Comparison of ENCODE assay signal across 15 cellular contexts in genomic region chr16:19705131-19705501, GRCh38. TPM values are rescaled to one million over a fixed set of nuclear protein-coding genes. Genes with fewer than 3 reads are reported as not detected.
DNase-seq lines count a peak whose midpoint lies in the region; ATAC-seq and TF ChIP-seq lines count a peak whose summit lies in the region.
"Had no signal": no experiment of that assay in that cellular context is flagged by ENCODE, and none has a peak within 500 bp of the region (broad histone marks: within the 10 kb centered on the region; RNA-seq: fewer than 3 reads in every experiment).

No MANE protein-coding gene starts in this region.

- DNase-seq in Peyer's patch: no peak
- no peak for DNase-seq in caudate nucleus (lab: John Stamatoyannopoulos, UW)
- no peak for DNase-seq in SKM-1 (lab: John Stamatoyannopoulos, UW; ENCODE audit: unreplicated experiment)
- no peak for DNase-seq in effector memory CD8-positive, alpha-beta T cell
- DNase-seq: activated CD8-positive, alpha-beta memory T cell treated with anti-CD3 and anti-CD28 coated beads, Interleukin-2, amount 10 ng/mL, durations not matched to agents 7 days and 5 days; activated naive CD4-positive, alpha-beta T cell treated with anti-CD3 and anti-CD28 coated beads, Interleukin-2, amount 10 ng/mL, durations not matched to agents 7 days and 5 days; CD8-positive, alpha-beta memory T cell; NCI-H1048; NCI-H2171 treated with DMSO at 0.1 percent for 48 hours; occipital lobe had no signal

- TF ChIP-seq POLR2A in Peyer's patch (IDR thresholded peaks at IDR 0.05): no peak

- WGBS in mesodermal cell (ENCODE audit: insufficient coverage in 2 of 2), 2 experiments: 95 to 99% methylated on average over 8 of the region's 8 CpGs

- peaks cover 0 to 72% (median 0%) of the 10 kb centered on the region in 3 donors for H3K36me3 ChIP-seq in Peyer's patch
- peaks cover 91% of the 10 kb centered on the region for H3K36me3 ChIP-seq in mesodermal cell (ENCODE audit: control insufficient read depth, insufficient read depth, low read length)

- no peak overlapping the region for H3K4me3 ChIP-seq in Peyer's patch
- H3K4me3 ChIP-seq in mesodermal cell (ENCODE audit: extremely low read depth, insufficient read depth, low read length, poor library complexity, severe bottlenecking): no peak overlapping the region

- H3K27me3 Mint-ChIP-seq in effector memory CD8-positive, alpha-beta T cell: no peaks in the 10 kb centered on the region
- H3K27me3 Mint-ChIP-seq: activated CD8-positive, alpha-beta memory T cell treated with anti-CD3 and anti-CD28 coated beads, Interleukin-2, amount 10 ng/mL, durations not matched to agents 7 days and 5 days; activated naive CD4-positive, alpha-beta T cell treated with anti-CD3 and anti-CD28 coated beads, Interleukin-2, amount 10 ng/mL, durations not matched to agents 7 days and 5 days; CD8-positive, alpha-beta memory T cell had no signal

- H3K4me1 ChIP-seq in Peyer's patch: peaks cover 0 to 10% (median under 1%) of the 10 kb centered on the region in 4 donors
- H3K4me1 ChIP-seq in mesodermal cell (ENCODE audit: control insufficient read depth, insufficient read depth, low read length, poor library complexity, severe bottlenecking): peaks cover 36% of the 10 kb centered on the region

- TF ChIP-seq CTCF in Peyer's patch (IDR thresholded peaks at IDR 0.05): no peak

- H3K27ac ChIP-seq in Peyer's patch: peak overlapping the region; percentile 25 to 79 (median 59)
- H3K27ac ChIP-seq in caudate nucleus (ENCODE audit: low read depth, low read length): peak overlapping the region; percentile 63
- H3K27ac ChIP-seq in mesodermal cell (ENCODE audit: low read depth, low read length, severe bottlenecking): peak overlapping the region; percentile 69
- peak overlapping the region; percentile 75 for H3K27ac ChIP-seq in temporal lobe (ENCODE audit: low read depth, low read length)

- no peak overlapping the region for H3K27ac Mint-ChIP-seq in effector memory CD8-positive, alpha-beta T cell
- H3K27ac Mint-ChIP-seq: activated CD8-positive, alpha-beta memory T cell treated with anti-CD3 and anti-CD28 coated beads, Interleukin-2, amount 10 ng/mL, durations not matched to agents 7 days and 5 days; activated naive CD4-positive, alpha-beta T cell treated with anti-CD3 and anti-CD28 coated beads, Interleukin-2, amount 10 ng/mL, durations not matched to agents 7 days and 5 days; mesothelial cell of epicardium had no signal

- H3K27me3 ChIP-seq in Peyer's patch: no peaks in the 10 kb centered on the region

- no peak for ATAC-seq in HG03025 (IDR thresholded peaks at IDR 0.05; ENCODE audit: low FRiP score, unreplicated experiment)
- ATAC-seq in effector memory CD8-positive, alpha-beta T cell (replicated peaks): no peak
- ATAC-seq: activated CD8-positive, alpha-beta memory T cell treated with anti-CD3 and anti-CD28 coated beads, Interleukin-2, amount 10 ng/mL, durations not matched to agents 7 days and 5 days; SK-N-SH treated with all-trans-retinoic acid at 6 μM for 48 hours had no signal

- peaks cover 0 to 8% of the 10 kb centered on the region in 2 donors for H3K4me1 Mint-ChIP-seq in effector memory CD8-positive, alpha-beta T cell (ENCODE audit: low read depth in 2 of 2)
- H3K4me1 Mint-ChIP-seq: activated CD8-positive, alpha-beta memory T cell treated with anti-CD3 and anti-CD28 coated beads, Interleukin-2, amount 10 ng/mL, durations not matched to agents 7 days and 5 days; activated naive CD4-positive, alpha-beta T cell treated with anti-CD3 and anti-CD28 coated beads, Interleukin-2, amount 10 ng/mL, durations not matched to agents 7 days and 5 days had no signal

- H3K9me3 ChIP-seq in Peyer's patch (no peaks in the 10 kb centered on the region), mesodermal cell (ENCODE audit: control insufficient read depth, low read length) (no peaks in the 10 kb centered on the region)

- H3K4me3 Mint-ChIP-seq in effector memory CD8-positive, alpha-beta T cell: no peak overlapping the region
- H3K4me3 Mint-ChIP-seq: activated CD8-positive, alpha-beta memory T cell treated with anti-CD3 and anti-CD28 coated beads, Interleukin-2, amount 10 ng/mL, durations not matched to agents 7 days and 5 days; activated naive CD4-positive, alpha-beta T cell treated with anti-CD3 and anti-CD28 coated beads, Interleukin-2, amount 10 ng/mL, durations not matched to agents 7 days and 5 days; CD8-positive, alpha-beta memory T cell; mesothelial cell of epicardium had no signal

- H3K36me3 Mint-ChIP-seq in effector memory CD8-positive, alpha-beta T cell (ENCODE audit: insufficient read depth): peaks cover 45% of the 10 kb centered on the region

- H3K9me3 Mint-ChIP-seq in effector memory CD8-positive, alpha-beta T cell: no peaks in the 10 kb centered on the region
- H3K9me3 Mint-ChIP-seq: activated naive CD4-positive, alpha-beta T cell treated with anti-CD3 and anti-CD28 coated beads, Interleukin-2, amount 10 ng/mL, durations not matched to agents 7 days and 5 days; CD8-positive, alpha-beta memory T cell; mesothelial cell of epicardium had no signal

RNA-seq across cellular contexts. Expression of gene KNOP1, which starts 12.9 kb away (rescaled TPM):
- 10 to 100 TPM in 3 of 4 donors, 1 to 10 TPM in 1; 10.0 to 26.1 (median 19.9) TPM for total RNA-seq in Peyer's patch
- 43.3 TPM for polyA plus RNA-seq in mesodermal cell (2013, experiment 1 of 2)
- 42.0 TPM for polyA plus RNA-seq in mesodermal cell (2013, experiment 2 of 2)
- total RNA-seq in temporal lobe: 18.9 TPM

RNA-seq across cellular contexts. Expression of gene IQCK, which starts 13.0 kb away (rescaled TPM):
- 10 to 100 TPM in 2 of 4 donors, 1 to 10 TPM in 2; 8.2 to 42.9 (median 10.3) TPM for total RNA-seq in Peyer's patch
- 12.8 TPM for polyA plus RNA-seq in mesodermal cell (2013, experiment 1 of 2)
- polyA plus RNA-seq in mesodermal cell (2013, experiment 2 of 2): 12.8 TPM
- total RNA-seq in temporal lobe: 6.4 TPM
